ENCODE assay signal across 1 cellular context in genomic region chr5:102628449-102629175, GRCh38.
A peak's percentile ranks its signal among the peaks of the same experiment; 100 is the strongest.
TF ChIP-seq lines count a peak whose summit lies in the region.

No MANE protein-coding gene starts in this region.

TF ChIP-seq in SK-N-SH, 30 proteins besides CTCF, POLR2A, EP300 and RAD21 (continued from another document):
- no peak for TF ChIP-seq CHD2 (IDR thresholded peaks at IDR 0.05; ENCODE audit: low read length, partially characterized antibody)
- no peak for TF ChIP-seq MAX (IDR thresholded peaks at IDR 0.05; ENCODE audit: low read depth)
- TF ChIP-seq NFIC (IDR thresholded peaks at IDR 0.05; ENCODE audit: borderline replicate concordance), result no peak
- TF ChIP-seq RCOR1 (IDR thresholded peaks at IDR 0.05; ENCODE audit: low read length), result no peak
- TF ChIP-seq POLR2AphosphoS5 (IDR thresholded peaks at IDR 0.05; ENCODE audit: low read depth, low read length), result no peak
- TF ChIP-seq TCF12 (IDR thresholded peaks at IDR 0.05), result peak; percentile 81
- no peak for TF ChIP-seq USF1 (IDR thresholded peaks at IDR 0.05; ENCODE audit: borderline replicate concordance, low read depth)
- TF ChIP-seq GABPA (IDR thresholded peaks at IDR 0.05; ENCODE audit: low read depth), result no peak
- TF ChIP-seq TEAD4 (IDR thresholded peaks at IDR 0.05; ENCODE audit: borderline replicate concordance, insufficient read depth), result no peak
- no peak for TF ChIP-seq SIN3A (IDR thresholded peaks at IDR 0.05; ENCODE audit: borderline replicate concordance, low read depth, low read length)
- no peak for TF ChIP-seq EZH2phosphoT487 (IDR thresholded peaks at IDR 0.05; ENCODE audit: borderline replicate concordance, low read depth)
- TF ChIP-seq PBX3 (IDR thresholded peaks at IDR 0.05), result peak; percentile 63; the same call in 1 of the 2 replicates
TF ChIP-seq in SK-N-SH: peak in this region for 4.
